9 cellular contexts compared by ENCODE assay signal in the genomic region with DNA sequence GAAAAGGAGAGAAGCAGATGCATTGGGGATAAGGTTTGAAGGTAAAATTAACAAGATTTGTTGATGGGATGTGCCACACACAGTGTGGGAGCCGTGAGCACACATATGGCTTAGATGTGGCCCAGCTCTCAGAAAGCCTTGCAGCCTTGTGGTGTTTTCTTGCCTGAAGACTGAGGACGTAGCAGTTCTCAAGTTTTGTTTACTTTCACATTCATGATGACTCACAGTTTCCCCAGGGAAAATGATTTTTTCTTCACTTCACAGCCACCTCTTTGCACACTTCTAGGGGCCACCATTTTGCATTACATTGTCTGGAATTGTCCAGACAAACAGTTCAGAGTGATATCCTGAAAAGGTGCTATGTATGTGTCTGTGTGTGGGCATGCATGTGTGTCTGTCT.
A peak's percentile ranks its signal among the peaks of the same experiment; 100 is the strongest.
DNase-seq lines count a peak whose midpoint lies in the region; ATAC-seq and TF ChIP-seq lines count a peak whose summit lies in the region.
"Had no signal": no experiment of that assay in that cellular context is flagged by ENCODE, and none has a peak within 500 bp of the region (broad histone marks: within the 10 kb centered on the region; RNA-seq: fewer than 3 reads in every experiment).

No MANE protein-coding gene starts in this region.

- peak; percentile 69 for ATAC-seq in HG03066 (IDR thresholded peaks at IDR 0.05; ENCODE audit: low read depth, unreplicated experiment)

- no peaks in the 10 kb centered on the region for H3K27me3 ChIP-seq in SJSA1 (replicated peaks)
- no peaks in the 10 kb centered on the region for H3K27me3 ChIP-seq in ascending aorta

- H3K4me1 ChIP-seq in SJSA1 (replicated peaks) (peaks cover 32% of the 10 kb centered on the region), ascending aorta (peaks cover 0 to 6% of the 10 kb centered on the region in 2 donors)

- H3K4me3 ChIP-seq in SJSA1 (no peak overlapping the region), ascending aorta (no peak overlapping the region)

- no peaks in the 10 kb centered on the region for H3K36me3 Mint-ChIP-seq in nephron progenitor cell (ENCODE audit: low read depth)
- H3K36me3 Mint-ChIP-seq: CD4-positive, CD25-positive, alpha-beta regulatory T cell had no signal

- peaks cover 4% of the 10 kb centered on the region for H3K27me3 Mint-ChIP-seq in nephron progenitor cell (ENCODE audit: low read depth, poor library complexity)
- H3K27me3 Mint-ChIP-seq: CD4-positive, CD25-positive, alpha-beta regulatory T cell had no signal

- no peaks in the 10 kb centered on the region for H3K36me3 ChIP-seq in SJSA1
- H3K36me3 ChIP-seq in ascending aorta, result no peaks in the 10 kb centered on the region

- peaks cover 18% of the 10 kb centered on the region for H3K4me1 Mint-ChIP-seq in nephron progenitor cell
- H3K4me1 Mint-ChIP-seq: CD4-positive, CD25-positive, alpha-beta regulatory T cell had no signal

- H3K9me3 Mint-ChIP-seq in nephron progenitor cell, result peaks cover 3% of the 10 kb centered on the region

- H3K4me3 Mint-ChIP-seq in nephron progenitor cell, result no peak overlapping the region
- H3K4me3 Mint-ChIP-seq: CD4-positive, CD25-positive, alpha-beta regulatory T cell had no signal

- TF ChIP-seq CTCF in ascending aorta (IDR thresholded peaks at IDR 0.05) (no peak), nephron progenitor cell (IDR thresholded peaks at IDR 0.05) (no peak)

- intact Hi-C loops in ascending aorta (cut with DNase I), result no loop called here

- no peak overlapping the region for H3K27ac Mint-ChIP-seq in nephron progenitor cell
- H3K27ac Mint-ChIP-seq: CD4-positive, CD25-positive, alpha-beta regulatory T cell had no signal

- H3K27ac ChIP-seq in SJSA1, result peak overlapping the region; percentile 58
- no peak overlapping the region for H3K27ac ChIP-seq in ascending aorta

- DNase-seq in NCI-H446 treated with DMSO at 0.1 percent for 48 hours (lab: John Stamatoyannopoulos, UW) (peak; percentile 16), NCI-H446 (lab: John Stamatoyannopoulos, UW) (no peak), SJSA1 (ENCODE audit: low read depth in 1 of 2, low spot score in 2 of 2) (peak; percentile 76 to 95), non-pigmented ciliary epithelial cell (ENCODE audit: low read depth) (peak; percentile 72), ascending aorta (ENCODE audit: low spot score in 2 of 2) (no peak), nephron progenitor cell (no peak)
- DNase-seq in activated CD4-positive, alpha-beta T cell treated with anti-CD3 and anti-CD28 coated beads, Interleukin-2, amount 50 U/mL, for 1 hour, result no peak
- DNase-seq: CD4-positive, CD25-positive, alpha-beta regulatory T cell had no signal

- no peaks in the 10 kb centered on the region for H3K9me3 ChIP-seq in SJSA1 (replicated peaks)
- H3K9me3 ChIP-seq in ascending aorta, result no peaks in the 10 kb centered on the region

Comparison
In these comparisons a context has a peak if more than half of its experiments do, and no peak if none do; other contexts are left out.
1. DNase-seq: peak in NCI-H446 treated with DMSO at 0.1 percent for 48 hours (single experiment), SJSA1 (2 of 2) and non-pigmented ciliary epithelial cell (single experiment); none in NCI-H446 (0 of 2), ascending aorta (0 of 2), activated CD4-positive, alpha-beta T cell treated with anti-CD3 and anti-CD28 coated beads, Interleukin-2, amount 50 U/mL, for 1 hour (single experiment) and nephron progenitor cell (single experiment).